ENCODE assay signal across 2 cellular contexts in the genomic region with DNA sequence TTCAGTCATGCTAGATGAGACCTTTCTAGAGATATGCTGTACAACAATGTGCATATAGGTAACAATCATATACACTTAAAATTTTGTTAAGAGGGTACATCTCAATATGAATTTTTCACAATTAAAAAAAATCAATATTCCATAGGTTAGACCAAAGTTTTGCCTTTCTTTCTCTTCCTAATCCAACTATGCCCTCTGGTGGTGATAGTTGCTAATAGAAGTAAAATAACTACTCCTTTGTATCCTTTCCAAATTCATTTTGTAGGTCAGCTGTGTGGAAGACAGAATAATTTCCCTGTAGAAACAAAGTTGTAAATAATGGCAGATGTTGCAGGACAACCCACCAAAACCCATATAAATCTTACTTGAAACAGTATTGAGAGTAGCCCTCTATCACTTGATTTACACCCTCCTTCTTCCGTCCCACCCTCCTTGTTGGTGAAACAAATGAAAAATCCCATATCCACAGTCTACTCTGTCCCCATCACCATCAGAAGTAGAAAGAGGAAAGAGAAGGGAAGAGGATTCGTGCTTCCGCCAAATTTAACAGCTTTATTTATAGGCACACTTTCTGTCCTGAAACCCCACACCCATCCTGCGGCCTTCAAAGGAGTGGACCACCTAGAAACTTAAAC.
A peak's percentile ranks its signal among the peaks of the same experiment; 100 is the strongest.
TF ChIP-seq lines count a peak whose summit lies in the region.

No MANE protein-coding gene starts in this region.

TF ChIP-seq in GM23338, 12 proteins besides CTCF, POLR2A, EP300 and RAD21 (continued from another document and continues in another):
- TF ChIP-seq, protein P1, sequence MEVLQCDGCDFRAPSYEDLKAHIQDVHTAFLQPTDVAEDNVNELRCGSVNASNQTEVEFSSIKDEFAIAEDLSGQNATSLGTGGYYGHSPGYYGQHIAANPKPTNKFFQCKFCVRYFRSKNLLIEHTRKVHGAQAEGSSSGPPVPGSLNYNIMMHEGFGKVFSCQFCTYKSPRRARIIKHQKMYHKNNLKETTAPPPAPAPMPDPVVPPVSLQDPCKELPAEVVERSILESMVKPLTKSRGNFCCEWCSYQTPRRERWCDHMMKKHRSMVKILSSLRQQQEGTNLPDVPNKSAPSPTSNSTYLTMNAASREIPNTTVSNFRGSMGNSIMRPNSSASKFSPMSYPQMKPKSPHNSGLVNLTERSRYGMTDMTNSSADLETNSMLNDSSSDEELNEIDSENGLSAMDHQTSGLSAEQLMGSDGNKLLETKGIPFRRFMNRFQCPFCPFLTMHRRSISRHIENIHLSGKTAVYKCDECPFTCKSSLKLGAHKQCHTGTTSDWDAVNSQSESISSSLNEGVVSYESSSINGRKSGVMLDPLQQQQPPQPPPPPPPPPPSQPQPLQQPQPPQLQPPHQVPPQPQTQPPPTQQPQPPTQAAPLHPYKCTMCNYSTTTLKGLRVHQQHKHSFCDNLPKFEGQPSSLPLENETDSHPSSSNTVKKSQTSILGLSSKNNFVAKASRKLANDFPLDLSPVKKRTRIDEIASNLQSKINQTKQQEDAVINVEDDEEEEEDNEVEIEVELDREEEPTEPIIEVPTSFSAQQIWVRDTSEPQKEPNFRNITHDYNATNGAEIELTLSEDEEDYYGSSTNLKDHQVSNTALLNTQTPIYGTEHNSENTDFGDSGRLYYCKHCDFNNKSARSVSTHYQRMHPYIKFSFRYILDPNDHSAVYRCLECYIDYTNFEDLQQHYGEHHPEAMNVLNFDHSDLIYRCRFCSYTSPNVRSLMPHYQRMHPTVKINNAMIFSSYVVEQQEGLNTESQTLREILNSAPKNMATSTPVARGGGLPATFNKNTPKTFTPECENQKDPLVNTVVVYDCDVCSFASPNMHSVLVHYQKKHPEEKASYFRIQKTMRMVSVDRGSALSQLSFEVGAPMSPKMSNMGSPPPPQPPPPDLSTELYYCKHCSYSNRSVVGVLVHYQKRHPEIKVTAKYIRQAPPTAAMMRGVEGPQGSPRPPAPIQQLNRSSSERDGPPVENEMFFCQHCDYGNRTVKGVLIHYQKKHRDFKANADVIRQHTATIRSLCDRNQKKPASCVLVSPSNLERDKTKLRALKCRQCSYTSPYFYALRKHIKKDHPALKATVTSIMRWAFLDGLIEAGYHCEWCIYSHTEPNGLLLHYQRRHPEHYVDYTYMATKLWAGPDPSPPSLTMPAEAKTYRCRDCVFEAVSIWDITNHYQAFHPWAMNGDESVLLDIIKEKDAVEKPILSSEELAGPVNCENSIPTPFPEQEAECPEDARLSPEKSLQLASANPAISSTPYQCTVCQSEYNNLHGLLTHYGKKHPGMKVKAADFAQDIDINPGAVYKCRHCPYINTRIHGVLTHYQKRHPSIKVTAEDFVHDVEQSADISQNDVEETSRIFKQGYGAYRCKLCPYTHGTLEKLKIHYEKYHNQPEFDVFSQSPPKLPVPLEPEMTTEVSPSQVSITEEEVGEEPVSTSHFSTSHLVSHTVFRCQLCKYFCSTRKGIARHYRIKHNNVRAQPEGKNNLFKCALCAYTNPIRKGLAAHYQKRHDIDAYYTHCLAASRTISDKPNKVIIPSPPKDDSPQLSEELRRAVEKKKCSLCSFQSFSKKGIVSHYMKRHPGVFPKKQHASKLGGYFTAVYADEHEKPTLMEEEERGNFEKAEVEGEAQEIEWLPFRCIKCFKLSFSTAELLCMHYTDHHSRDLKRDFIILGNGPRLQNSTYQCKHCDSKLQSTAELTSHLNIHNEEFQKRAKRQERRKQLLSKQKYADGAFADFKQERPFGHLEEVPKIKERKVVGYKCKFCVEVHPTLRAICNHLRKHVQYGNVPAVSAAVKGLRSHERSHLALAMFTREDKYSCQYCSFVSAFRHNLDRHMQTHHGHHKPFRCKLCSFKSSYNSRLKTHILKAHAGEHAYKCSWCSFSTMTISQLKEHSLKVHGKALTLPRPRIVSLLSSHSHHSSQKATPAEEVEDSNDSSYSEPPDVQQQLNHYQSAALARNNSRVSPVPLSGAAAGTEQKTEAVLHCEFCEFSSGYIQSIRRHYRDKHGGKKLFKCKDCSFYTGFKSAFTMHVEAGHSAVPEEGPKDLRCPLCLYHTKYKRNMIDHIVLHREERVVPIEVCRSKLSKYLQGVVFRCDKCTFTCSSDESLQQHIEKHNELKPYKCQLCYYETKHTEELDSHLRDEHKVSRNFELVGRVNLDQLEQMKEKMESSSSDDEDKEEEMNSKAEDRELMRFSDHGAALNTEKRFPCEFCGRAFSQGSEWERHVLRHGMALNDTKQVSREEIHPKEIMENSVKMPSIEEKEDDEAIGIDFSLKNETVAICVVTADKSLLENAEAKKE (CRISPR knock-in tag; IDR thresholded peaks at IDR 0.05) = no peak
- no peak for TF ChIP-seq NANOG (IDR thresholded peaks at IDR 0.05; ENCODE audit: borderline replicate concordance)
- TF ChIP-seq CREB1 (CRISPR knock-in tag; IDR thresholded peaks at IDR 0.05; ENCODE audit: low read depth) = no peak
- no peak for TF ChIP-seq STAT1 (IDR thresholded peaks at IDR 0.05; ENCODE audit: unreplicated experiment)
- no peak for TF ChIP-seq REST (IDR thresholded peaks at IDR 0.05; ENCODE audit: unreplicated experiment)
- no peak for TF ChIP-seq EZH2phosphoT487 (IDR thresholded peaks at IDR 0.05; ENCODE audit: unreplicated experiment)
- no peak for TF ChIP-seq JUNB (IDR thresholded peaks at IDR 0.05; ENCODE audit: unreplicated experiment)
- TF ChIP-seq, protein P2, sequence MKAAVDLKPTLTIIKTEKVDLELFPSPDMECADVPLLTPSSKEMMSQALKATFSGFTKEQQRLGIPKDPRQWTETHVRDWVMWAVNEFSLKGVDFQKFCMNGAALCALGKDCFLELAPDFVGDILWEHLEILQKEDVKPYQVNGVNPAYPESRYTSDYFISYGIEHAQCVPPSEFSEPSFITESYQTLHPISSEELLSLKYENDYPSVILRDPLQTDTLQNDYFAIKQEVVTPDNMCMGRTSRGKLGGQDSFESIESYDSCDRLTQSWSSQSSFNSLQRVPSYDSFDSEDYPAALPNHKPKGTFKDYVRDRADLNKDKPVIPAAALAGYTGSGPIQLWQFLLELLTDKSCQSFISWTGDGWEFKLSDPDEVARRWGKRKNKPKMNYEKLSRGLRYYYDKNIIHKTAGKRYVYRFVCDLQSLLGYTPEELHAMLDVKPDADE (IDR thresholded peaks at IDR 0.05) = no peak
- TF ChIP-seq ZNF114 (CRISPR knock-in tag; IDR thresholded peaks at IDR 0.05) = no peak

TF ChIP-seq in K562, 482 proteins besides CTCF, POLR2A, EP300 and RAD21 (continued from another document):
- TF ChIP-seq SMC3 (conservative IDR thresholded peaks at IDR 0.05; ENCODE audit: insufficient read depth, low read depth, low read length) = peak; percentile 70
